ENCODE assay signal across 1 cellular context in genomic region chr20:62765021-62765420, GRCh38.
A peak's percentile ranks its signal among the peaks of the same experiment; 100 is the strongest.
TF ChIP-seq lines count a peak whose summit lies in the region.

No MANE protein-coding gene starts in this region.

TF ChIP-seq in HepG2, 621 proteins besides CTCF, POLR2A, EP300 and RAD21:
- TF ChIP-seq MTERF4 (CRISPR knock-in tag; IDR thresholded peaks at IDR 0.05) (no peak), EZH2 (conservative IDR thresholded peaks at IDR 0.05; ENCODE audit: low read depth, low read length) (peak; percentile 82; the same call in 1 of the 2 replicates)
